ENCODE assay signal across 8 cellular contexts in genomic region chr12:65602579-65603295, GRCh38.
DNase-seq lines count a peak whose midpoint lies in the region; ATAC-seq, FAIRE-seq and TF ChIP-seq lines count a peak whose summit lies in the region.

No MANE protein-coding gene starts in this region.

- no peak overlapping the region for H2BK15ac ChIP-seq in mesenchymal stem cell (ENCODE audit: low read depth, poor library complexity, severe bottlenecking)

- no peak overlapping the region for H3K4me3 Mint-ChIP-seq in stimulated activated naive B cell treated with anti-CD40 and anti-IgM and Interleukin-4, amounts not matched to agents 10 μg/mL and 1 μg/mL and 100 μg/mL, for 72 hours

- H4K91ac ChIP-seq in mesenchymal stem cell (ENCODE audit: low read length): peak overlapping the region; percentile 43

- no peaks in the 10 kb centered on the region for H3K4me1 ChIP-seq in KMS-11 (ENCODE audit: low read depth, poor library complexity, severe bottlenecking)
- peaks cover 2% of the 10 kb centered on the region for H3K4me1 ChIP-seq in mesenchymal stem cell (ENCODE audit: control insufficient read depth, insufficient read depth, low read depth, low read length)

- peak overlapping the region; percentile 90 for H2AK5ac ChIP-seq in mesenchymal stem cell (ENCODE audit: low read length, severe bottlenecking)

- CTCF ChIA-PET in AG04450 (lab: Charles Lee): interaction anchor here (0.6 to 3.3 kb wide), 69 partner anchors 9 to 518 kb away, joined by 3 to 27 read pairs (median 4); no protein-coding TSS in a partner anchor

- peak overlapping the region; percentile 23 to 80 for H2BK12ac ChIP-seq in mesenchymal stem cell (ENCODE audit: low read length in 2 of 2)

- no peaks in the 10 kb centered on the region for H3K27me3 ChIP-seq in AG04450 (ENCODE audit: control insufficient read depth, insufficient read depth, low read length)
- no peaks in the 10 kb centered on the region for H3K27me3 ChIP-seq in KMS-11 (ENCODE audit: insufficient read depth, low read depth)
- H3K27me3 ChIP-seq in mesenchymal stem cell (ENCODE audit: control insufficient read depth in 1 of 2, insufficient read depth in 1 of 2, low read length in 2 of 2): no peaks in the 10 kb centered on the region

- no peaks in the 10 kb centered on the region for H3K4me1 Mint-ChIP-seq in stimulated activated naive B cell treated with anti-CD40 and anti-IgM and Interleukin-4, amounts not matched to agents 10 μg/mL and 1 μg/mL and 100 μg/mL, for 72 hours

- H3K4me3 ChIP-seq in AG04450 (ENCODE audit: low read depth, low read length) (peak overlapping the region; percentile 59), KMS-11 (IDR thresholded peaks at IDR 0.05; ENCODE audit: insufficient read depth, low read depth, low read length) (no peak overlapping the region), mesenchymal stem cell (ENCODE audit: insufficient read depth in 1 of 2, low read depth in 1 of 2, low read length in 2 of 2) (peak overlapping the region in 1 of 2 experiments; percentile 84)

- H4K20me1 ChIP-seq in KMS-11 (ENCODE audit: insufficient read depth): no peaks in the 10 kb centered on the region

- H3K18ac ChIP-seq in mesenchymal stem cell (ENCODE audit: low read depth in 1 of 2, low read length in 2 of 2): peak overlapping the region; percentile 6 to 88

- H3K4me2 ChIP-seq in KMS-11 (no peak overlapping the region), mesenchymal stem cell (ENCODE audit: low read length, poor library complexity, severe bottlenecking) (peak overlapping the region; percentile 38)

- H3K9me3 Mint-ChIP-seq in stimulated activated naive B cell treated with anti-CD40 and anti-IgM and Interleukin-4, amounts not matched to agents 10 μg/mL and 1 μg/mL and 100 μg/mL, for 72 hours: peaks cover 0 to under 1% of the 10 kb centered on the region in 2 donors

- H3K14ac ChIP-seq in mesenchymal stem cell (ENCODE audit: low read length in 2 of 2): no peak overlapping the region

- peak overlapping the region; percentile 27 for H4K8ac ChIP-seq in mesenchymal stem cell (ENCODE audit: low read length)

- no peaks in the 10 kb centered on the region for H3K36me3 ChIP-seq in KMS-11 (ENCODE audit: insufficient read depth)
- peaks cover 0 to 19% of the 10 kb centered on the region in 2 experiments for H3K36me3 ChIP-seq in mesenchymal stem cell (ENCODE audit: control insufficient read depth in 1 of 2, insufficient read depth in 2 of 2, low read depth in 1 of 2, low read length in 2 of 2)

- peaks cover 5% of the 10 kb centered on the region for H3K79me1 ChIP-seq in mesenchymal stem cell (replicated peaks; ENCODE audit: low read length, poor library complexity, severe bottlenecking)

- H3K27me3 Mint-ChIP-seq in stimulated activated naive B cell treated with anti-CD40 and anti-IgM and Interleukin-4, amounts not matched to agents 10 μg/mL and 1 μg/mL and 100 μg/mL, for 72 hours: peaks cover 5 to 13% of the 10 kb centered on the region in 2 donors

- H3K23ac ChIP-seq in mesenchymal stem cell (ENCODE audit: low read length in 2 of 2): no peak overlapping the region

- POLR2A ChIA-PET in AG04450 (lab: Yijun Ruan, JAX): interaction anchor here (0.6 to 2.7 kb wide), 14 partner anchors 17 to 296 kb away, joined by 3 to 13 read pairs (median 4); partner anchors contain the start of gene HMGA2

- peak; percentile 45 for FAIRE-seq in GM18507 (lab: Jason Lieb, UNC)

- H3K79me2 ChIP-seq in KMS-11 (ENCODE audit: insufficient read depth, low read depth): no peaks in the 10 kb centered on the region

- H3K9me3 ChIP-seq in AG04450 (ENCODE audit: control insufficient read depth, insufficient read depth, low read length) (no peaks in the 10 kb centered on the region), mesenchymal stem cell (ENCODE audit: control insufficient read depth, low read length) (peaks cover 4% of the 10 kb centered on the region)

- H3K9ac ChIP-seq in KMS-11 (no peak overlapping the region), mesenchymal stem cell (ENCODE audit: low read length) (peak overlapping the region; percentile 95)

- peak overlapping the region; percentile 1 for H2BK120ac ChIP-seq in mesenchymal stem cell (ENCODE audit: low read depth, low read length)

- H3K4ac ChIP-seq in mesenchymal stem cell (ENCODE audit: low read depth in 1 of 2, low read length in 2 of 2): peak overlapping the region in 1 of 2 experiments; percentile 9

- H3K36me3 Mint-ChIP-seq in stimulated activated naive B cell treated with anti-CD40 and anti-IgM and Interleukin-4, amounts not matched to agents 10 μg/mL and 1 μg/mL and 100 μg/mL, for 72 hours: no peaks in the 10 kb centered on the region

- TF ChIP-seq CTCF in AG04450 (IDR thresholded peaks at IDR 0.05; ENCODE audit: low read depth, low read length) (peak; percentile 86), KMS-11 (conservative IDR thresholded peaks at IDR 0.05; ENCODE audit: low read depth, low read length) (peak; percentile 52; the same call in 1 of the 2 replicates)

- peak overlapping the region; percentile 85 for H2BK5ac ChIP-seq in mesenchymal stem cell (ENCODE audit: low read depth, low read length, poor library complexity, severe bottlenecking)

- H3K27ac Mint-ChIP-seq in stimulated activated naive B cell treated with anti-CD40 and anti-IgM and Interleukin-4, amounts not matched to agents 10 μg/mL and 1 μg/mL and 100 μg/mL, for 72 hours: no peak overlapping the region

- peak; percentile 64 to 74 for ATAC-seq in stimulated activated naive B cell treated with anti-CD40 and anti-IgM and Interleukin-4, amounts not matched to agents 10 μg/mL and 1 μg/mL and 100 μg/mL, for 72 hours (replicated peaks)

- WGBS in mesenchymal stem cell: 25% methylated on average over 8 of the region's 11 CpGs

- H3K27ac ChIP-seq in AG04450 (ENCODE audit: low read depth, low read length): peak overlapping the region; percentile 83
- no peak overlapping the region for H3K27ac ChIP-seq in KMS-11
- H3K27ac ChIP-seq in mesenchymal stem cell (ENCODE audit: low read length, poor library complexity, severe bottlenecking): peak overlapping the region; percentile 93

- H2AFZ ChIP-seq in KMS-11 (ENCODE audit: low read depth): no peak overlapping the region
- no peak overlapping the region for H2AFZ ChIP-seq in mesenchymal stem cell (ENCODE audit: low read depth, low read length)

- DNase-seq in AG04450 (ENCODE audit: low read depth, low spot score): peak; percentile 87
- DNase-seq in GM18507 (ENCODE audit: extremely low spot score, insufficient read length, low read depth): no peak
- peak; percentile 44 for DNase-seq in UCSD-AML1 (lab: John Stamatoyannopoulos, UW; ENCODE audit: unreplicated experiment)
- peak; percentile 86 for DNase-seq in epidermal melanocyte (ENCODE audit: insufficient read length, low spot score)
- DNase-seq in mesenchymal stem cell: peak; percentile 94
- DNase-seq in stimulated activated naive B cell treated with anti-CD40 and anti-IgM and Interleukin-4, amounts not matched to agents 10 μg/mL and 1 μg/mL and 100 μg/mL, for 72 hours: peak; percentile 13
- no peak for DNase-seq in cortex of kidney (lab: John Stamatoyannopoulos, UW)

Comparison
In these comparisons a context has a peak if more than half of its experiments do, and no peak if none do; other contexts are left out.
1. DNase-seq: peak in AG04450 (single experiment), UCSD-AML1 (single experiment), epidermal melanocyte (single experiment), mesenchymal stem cell (single experiment) and stimulated activated naive B cell treated with anti-CD40 and anti-IgM and Interleukin-4, amounts not matched to agents 10 μg/mL and 1 μg/mL and 100 μg/mL, for 72 hours (single experiment); none in GM18507 (single experiment) and cortex of kidney (single experiment).